In the genomic region with DNA sequence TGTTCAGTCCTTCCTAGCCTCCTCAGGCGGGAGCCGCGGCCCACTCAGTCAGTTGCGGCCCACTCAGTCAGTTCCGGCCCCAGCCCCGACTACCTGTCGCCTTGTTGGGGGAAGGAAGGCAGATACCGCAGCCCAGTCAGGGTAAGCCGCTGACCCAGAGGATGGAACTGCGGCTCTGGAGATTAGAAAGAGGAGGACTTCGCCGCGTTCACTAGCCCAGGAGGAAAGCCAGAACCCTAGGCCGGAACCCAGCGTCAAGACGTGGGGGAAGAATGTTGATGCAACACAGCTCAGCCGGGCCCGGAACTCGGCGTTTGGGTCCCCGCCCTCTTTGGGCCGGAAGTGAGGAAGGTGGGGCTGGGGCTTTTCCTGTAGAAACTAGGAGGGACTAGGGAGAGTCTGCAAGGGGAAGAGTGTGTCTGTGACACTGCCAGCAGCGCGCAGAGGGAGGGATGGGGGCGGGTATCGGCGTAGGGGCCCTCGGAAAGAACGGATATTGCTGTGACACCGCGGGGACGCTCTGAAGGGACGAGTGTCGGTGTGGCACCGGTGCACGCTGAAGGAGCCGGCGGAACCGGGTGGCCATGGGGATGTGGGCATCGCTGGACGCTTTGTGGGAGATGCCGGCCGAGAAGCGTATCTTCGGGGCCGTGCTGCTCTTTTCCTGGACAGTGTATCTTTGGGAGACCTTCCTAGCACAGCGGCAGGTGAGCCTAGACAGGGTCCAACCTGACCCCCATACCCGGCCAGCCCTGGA, we compare ENCODE assay signal across 8 cellular contexts. TPM values are rescaled to one million over a fixed set of nuclear protein-coding genes. Genes with fewer than 3 reads are reported as not detected.
DNase-seq lines count a peak whose midpoint lies in the region; ATAC-seq and TF ChIP-seq lines count a peak whose summit lies in the region.

A gene (plus strand): TSS at position 549 of the 757 bp plus-strand sequence. CDS start 36 bp downstream, at position 585.

- H3K27me3 Mint-ChIP-seq in activated naive CD4-positive, alpha-beta T cell treated with anti-CD3 and anti-CD28 coated beads, Interleukin-2, amount 10 ng/mL, durations not matched to agents 7 days and 5 days, result peaks cover 4% of the 10 kb centered on the region

- peaks cover 30% of the 10 kb centered on the region for H3K36me3 ChIP-seq in SK-N-MC (ENCODE audit: insufficient read depth, low read length)
- H3K36me3 ChIP-seq in gastroesophageal sphincter, result peaks cover 0 to 29% of the 10 kb centered on the region in 2 donors
- peaks cover 29% of the 10 kb centered on the region for H3K36me3 ChIP-seq in neutrophil

- TF ChIP-seq CTCF in HFF-Myc (IDR thresholded peaks at IDR 0.05; ENCODE audit: low read depth, low read length, missing control alignments) (no peak), NB4 (IDR thresholded peaks at IDR 0.05; ENCODE audit: low read depth, low read length) (no peak), gastroesophageal sphincter (IDR thresholded peaks at IDR 0.05) (peak in 2 of 4 experiments; percentile 8 to 16), neutrophil (IDR thresholded peaks at IDR 0.05) (peak; percentile 35)

- TF ChIP-seq EP300 in gastroesophageal sphincter (IDR thresholded peaks at IDR 0.05), result no peak

- H3K4me1 ChIP-seq in gastroesophageal sphincter (peaks cover 0 to 65% (median 10%) of the 10 kb centered on the region in 3 donors), neutrophil (ENCODE audit: control insufficient read depth in 1 of 2, insufficient read depth in 1 of 2, low read depth in 1 of 2, low read length in 1 of 2) (peaks cover 23 to 26% of the 10 kb centered on the region in 2 experiments)

- 0% methylated on average over 6 to 17 of the region's 48 CpGs for WGBS in gastroesophageal sphincter (ENCODE audit: low coverage in 1 of 2), 2 donors

- H3K4me3 ChIP-seq in HFF-Myc (replicated peaks; ENCODE audit: low read depth, low read length) (peak within 1 kb of the TSS; percentile 98), NB4 (ENCODE audit: low read depth, low read length) (peak within 1 kb of the TSS; percentile 100), SK-N-MC (peak within 1 kb of the TSS; percentile 87), gastroesophageal sphincter (peak within 1 kb of the TSS; percentile 67 to 88), neutrophil (ENCODE audit: low read depth in 1 of 2, low read length in 1 of 2) (peak within 1 kb of the TSS; percentile 76 to 99)

- peak within 1 kb of the TSS; percentile 100 for H3K27ac Mint-ChIP-seq in activated naive CD4-positive, alpha-beta T cell treated with anti-CD3 and anti-CD28 coated beads, Interleukin-2, amount 10 ng/mL, durations not matched to agents 7 days and 5 days

- no peaks in the 10 kb centered on the region for H3K9me3 Mint-ChIP-seq in activated naive CD4-positive, alpha-beta T cell treated with anti-CD3 and anti-CD28 coated beads, Interleukin-2, amount 10 ng/mL, durations not matched to agents 7 days and 5 days

- TF ChIP-seq POLR2A in NB4 (IDR thresholded peaks at IDR 0.05; ENCODE audit: extremely low read depth, insufficient read length) (peak; percentile 53), gastroesophageal sphincter (IDR thresholded peaks at IDR 0.05) (peak; percentile 13 to 29)

- H3K27me3 ChIP-seq in gastroesophageal sphincter, result no peaks in the 10 kb centered on the region
- H3K27me3 ChIP-seq in neutrophil, result no peaks in the 10 kb centered on the region

- peak within 1 kb of the TSS; percentile 95 for H3K9ac ChIP-seq in SK-N-MC (ENCODE audit: insufficient read length)

- ATAC-seq in gastroesophageal sphincter, result peak; percentile 100

- H3K4me3 Mint-ChIP-seq in activated naive CD4-positive, alpha-beta T cell treated with anti-CD3 and anti-CD28 coated beads, Interleukin-2, amount 10 ng/mL, durations not matched to agents 7 days and 5 days, result peak within 1 kb of the TSS; percentile 92

- H3K27ac ChIP-seq in SK-N-MC (peak within 1 kb of the TSS; percentile 91), gastroesophageal sphincter (peak within 1 kb of the TSS; percentile 91 to 98 (median 94)), neutrophil (peak within 1 kb of the TSS; percentile 92), substantia nigra (ENCODE audit: low read depth, low read length, poor library complexity, severe bottlenecking) (peak within 1 kb of the TSS; percentile 95)

- H3K36me3 Mint-ChIP-seq in activated naive CD4-positive, alpha-beta T cell treated with anti-CD3 and anti-CD28 coated beads, Interleukin-2, amount 10 ng/mL, durations not matched to agents 7 days and 5 days, result peaks cover 43% of the 10 kb centered on the region

- DNase-seq in GM03348 (ENCODE audit: low spot score), result peak; percentile 94
- DNase-seq in HFF-Myc (ENCODE audit: extremely low read depth, low read depth), result peak; percentile 95
- DNase-seq in NB4 (ENCODE audit: low read depth), result peak; percentile 98
- DNase-seq in SK-N-MC (ENCODE audit: low read depth, low spot score), result peak; percentile 95
- DNase-seq in activated naive CD4-positive, alpha-beta T cell treated with anti-CD3 and anti-CD28 coated beads, Interleukin-2, amount 10 ng/mL, durations not matched to agents 7 days and 5 days, result peak; percentile 98
- DNase-seq in substantia nigra (lab: John Stamatoyannopoulos, UW), result peak; percentile 77 to 98 (median 93)

- H3K9me3 ChIP-seq in SK-N-MC (ENCODE audit: low read depth, low read length), result no peaks in the 10 kb centered on the region
- no peaks in the 10 kb centered on the region for H3K9me3 ChIP-seq in gastroesophageal sphincter
- H3K9me3 ChIP-seq in neutrophil, result no peaks in the 10 kb centered on the region

- CTCF ChIA-PET in activated naive CD4-positive, alpha-beta T cell treated with anti-CD3 and anti-CD28 coated beads, Interleukin-2, amount 10 ng/mL, durations not matched to agents 7 days and 5 days (lab: Charles Lee), result interaction anchor here (0.7 to 1.3 kb wide), 3 partner anchors 56 to 81 kb away, joined by 3 read pairs; no protein-coding TSS in a partner anchor

- H3K4me1 Mint-ChIP-seq in activated naive CD4-positive, alpha-beta T cell treated with anti-CD3 and anti-CD28 coated beads, Interleukin-2, amount 10 ng/mL, durations not matched to agents 7 days and 5 days, result peaks cover 52% of the 10 kb centered on the region

RNA-seq across cellular contexts. Expression of the gene that starts here (rescaled TPM):
- total RNA-seq in gastroesophageal sphincter, result 10 to 100 TPM; 49.0 to 76.1 (median 58.3) TPM

Comparison
In these comparisons a context has a peak if more than half of its experiments do, and no peak if none do; other contexts are left out.
1. Peak in every context shown above with its lines: DNase-seq, ATAC-seq, H3K4me3 ChIP-seq and H3K27ac ChIP-seq.